Comparison of ENCODE assay signal across 1 cellular context in genomic region chr12:76549131-76549530, GRCh38.
TF ChIP-seq lines count a peak whose summit lies in the region.

No MANE protein-coding gene starts in this region.

TF ChIP-seq in IMR-90, 13 proteins besides CTCF, POLR2A, EP300 and RAD21 (continued from another document):
- no peak for TF ChIP-seq USF2 (IDR thresholded peaks at IDR 0.05; ENCODE audit: low read depth, low read length)
- no peak for TF ChIP-seq ELK1 (IDR thresholded peaks at IDR 0.05; ENCODE audit: borderline replicate concordance, low read depth, low read length)
- TF ChIP-seq MAZ (IDR thresholded peaks at IDR 0.05; ENCODE audit: borderline replicate concordance, low read depth, low read length): no peak
- no peak for TF ChIP-seq MXI1 (IDR thresholded peaks at IDR 0.05; ENCODE audit: borderline replicate concordance, low read depth, low read length)
- TF ChIP-seq CEBPB (IDR thresholded peaks at IDR 0.05; ENCODE audit: low read depth, low read length): no peak
- no peak for TF ChIP-seq NFE2L2 (IDR thresholded peaks at IDR 0.05; ENCODE audit: low read depth, low read length)
